In the genomic region with DNA sequence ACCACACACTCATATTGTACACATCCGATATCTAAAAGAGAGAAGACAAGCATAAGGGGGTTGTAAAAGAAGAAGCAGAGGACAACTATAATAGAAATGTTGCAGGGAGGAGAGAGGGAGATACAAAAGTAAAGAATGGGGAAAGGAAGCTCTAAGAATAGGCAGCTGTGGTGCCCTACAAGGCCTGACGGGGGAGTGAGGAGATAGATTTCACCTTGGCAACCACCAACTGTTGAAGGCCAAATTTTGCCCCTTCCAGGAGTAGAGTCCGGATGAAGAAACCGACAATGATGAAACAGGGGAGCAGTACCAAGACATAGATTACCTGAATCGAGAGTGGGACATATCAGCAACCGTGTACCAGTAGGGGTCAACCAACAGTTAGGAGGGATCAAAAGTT, we compare ENCODE assay signal across 21 cellular contexts. TPM values are rescaled to one million over a fixed set of nuclear protein-coding genes. Genes with fewer than 3 reads are reported as not detected.
DNase-seq lines count a peak whose midpoint lies in the region; ATAC-seq and TF ChIP-seq lines count a peak whose summit lies in the region.
"Had no signal": no experiment of that assay in that cellular context is flagged by ENCODE, and none has a peak within 500 bp of the region (broad histone marks: within the 10 kb centered on the region; RNA-seq: fewer than 3 reads in every experiment).

No MANE protein-coding gene starts in this region.

- H3K36me3 Mint-ChIP-seq in activated B cell treated with CpG ODN at 0.5 μM for 24 hours (ENCODE audit: low read depth) (peaks cover 40% of the 10 kb centered on the region), nephron progenitor cell (ENCODE audit: low read depth) (peaks cover 58% of the 10 kb centered on the region)

- H3K4me3 Mint-ChIP-seq in activated B cell treated with CpG ODN at 0.5 μM for 24 hours, result no peak overlapping the region
- H3K4me3 Mint-ChIP-seq in nephron progenitor cell, result no peak overlapping the region
- H3K4me3 Mint-ChIP-seq: CD4-positive, CD25-positive, alpha-beta regulatory T cell had no signal

- intact Hi-C loops in activated B cell treated with CpG ODN at 0.5 μM for 24 hours (cut with micrococcal nuclease), result loop anchor here (1.0 kb wide), 1 partner anchor 25 kb away; no protein-coding TSS in a partner anchor

- CTCF ChIA-PET in activated B cell treated with CpG ODN at 0.5 μM for 24 hours (lab: Charles Lee), result interaction anchor here (0.9 to 1.8 kb wide), 7 partner anchors 20 to 144 kb away, joined by 3 to 6 read pairs (median 4); partner anchors contain the start of genes ALDH16A1 and CD37

- 0 out of 3 replicates have a peak, but pooled peaks have one; percentile 7 for TF ChIP-seq CTCF in GM12872 (IDR thresholded peaks at IDR 0.05; ENCODE audit: insufficient read depth, low read depth, low read length)
- no peak for TF ChIP-seq CTCF in activated B cell treated with CpG ODN at 0.5 μM for 24 hours (IDR thresholded peaks at IDR 0.05)
- no peak for TF ChIP-seq CTCF in nephron progenitor cell (IDR thresholded peaks at IDR 0.05)

- H3K4me1 Mint-ChIP-seq in activated B cell treated with CpG ODN at 0.5 μM for 24 hours (peaks cover 47% of the 10 kb centered on the region), nephron progenitor cell (no peaks in the 10 kb centered on the region)

- no peaks in the 10 kb centered on the region for H3K9me3 Mint-ChIP-seq in activated B cell treated with CpG ODN at 0.5 μM for 24 hours
- H3K9me3 Mint-ChIP-seq in nephron progenitor cell, result peaks cover 4% of the 10 kb centered on the region

- POLR2A ChIA-PET in activated B cell treated with CpG ODN at 0.5 μM for 24 hours (lab: Charles Lee), result interaction anchor here (1.0 to 5.2 kb wide), 9 partner anchors 9 to 82 kb away, joined by 3 to 64 read pairs (median 4); partner anchors contain the start of gene CD37

- ATAC-seq in activated B cell treated with CpG ODN at 0.5 μM for 24 hours (ENCODE audit: low read depth), result peak; percentile 37

- peak overlapping the region; percentile 74 for H3K27ac Mint-ChIP-seq in activated B cell treated with CpG ODN at 0.5 μM for 24 hours
- peak overlapping the region; percentile 0 for H3K27ac Mint-ChIP-seq in nephron progenitor cell

- no peaks in the 10 kb centered on the region for H3K27me3 Mint-ChIP-seq in activated B cell treated with CpG ODN at 0.5 μM for 24 hours
- H3K27me3 Mint-ChIP-seq in nephron progenitor cell (ENCODE audit: low read depth, poor library complexity), result peaks cover 12% of the 10 kb centered on the region
- H3K27me3 Mint-ChIP-seq: CD4-positive, CD25-positive, alpha-beta regulatory T cell had no signal

- peak; percentile 20 for DNase-seq in NAMALWA (ENCODE audit: low spot score)
- no peak for DNase-seq in activated B cell treated with CpG ODN at 0.5 μM for 24 hours
- DNase-seq in nephron progenitor cell, result no peak
- no peak for DNase-seq in stimulated activated CD8-positive, alpha-beta memory T cell treated with anti-CD3 and anti-CD28 coated beads, Interleukin-4, amount 100 ng/mL, for 48 hours
- DNase-seq in activated CD4-positive, alpha-beta T cell treated with anti-CD3 and anti-CD28 coated beads, Interleukin-2, amount 50 U/mL, for 48 hours, result no peak
- no peak for DNase-seq in SW 1271 (lab: John Stamatoyannopoulos, UW)
- DNase-seq: CD4-positive, CD25-positive, alpha-beta regulatory T cell; DMS 273 treated with DMSO at 0.1 percent for 48 hours; DMS79 treated with DMSO at 0.1 percent for 48 hours; NCI-H1092; NCI-H1436; NCI-H187 treated with DMSO at 0.1 percent for 48 hours; NCI-H2107; NCI-H226; NCI-H510A treated with DMSO at 0.1 percent for 48 hours; NCI-H748 treated with DMSO at 0.1 percent for 48 hours; Peyer's patch; SJCRH30 had no signal

RNA-seq across cellular contexts. Expression of gene SLC6A16, which starts 15.9 kb away (rescaled TPM):
- 14.8 and 19.3 TPM in 2 replicates for total RNA-seq in activated B cell treated with CpG ODN at 0.5 μM for 24 hours
- total RNA-seq: MCF 10A had no signal

RNA-seq across cellular contexts. Expression of gene CD37, which starts 26.1 kb away (rescaled TPM):
- 1,587 and 1,688 TPM in 2 replicates for total RNA-seq in activated B cell treated with CpG ODN at 0.5 μM for 24 hours
- total RNA-seq: A673, MCF 10A, SJCRH30 had no signal

RNA-seq across cellular contexts. Expression of gene TEAD2, which starts 53.1 kb away (rescaled TPM):
- 5.3 TPM in 2 replicates for total RNA-seq in activated B cell treated with CpG ODN at 0.5 μM for 24 hours
- total RNA-seq: CD4-positive, CD25-positive, alpha-beta regulatory T cell had no signal

RNA-seq across cellular contexts. Expression of gene DKKL1, which starts 54.6 kb away (rescaled TPM):
- 0.71 and 0.76 TPM in 2 replicates for total RNA-seq in activated B cell treated with CpG ODN at 0.5 μM for 24 hours
- total RNA-seq: CD4-positive, CD25-positive, alpha-beta regulatory T cell; MCF 10A; Peyer's patch had no signal
